Comparison of ENCODE assay signal across 8 cellular contexts in the genomic region with DNA sequence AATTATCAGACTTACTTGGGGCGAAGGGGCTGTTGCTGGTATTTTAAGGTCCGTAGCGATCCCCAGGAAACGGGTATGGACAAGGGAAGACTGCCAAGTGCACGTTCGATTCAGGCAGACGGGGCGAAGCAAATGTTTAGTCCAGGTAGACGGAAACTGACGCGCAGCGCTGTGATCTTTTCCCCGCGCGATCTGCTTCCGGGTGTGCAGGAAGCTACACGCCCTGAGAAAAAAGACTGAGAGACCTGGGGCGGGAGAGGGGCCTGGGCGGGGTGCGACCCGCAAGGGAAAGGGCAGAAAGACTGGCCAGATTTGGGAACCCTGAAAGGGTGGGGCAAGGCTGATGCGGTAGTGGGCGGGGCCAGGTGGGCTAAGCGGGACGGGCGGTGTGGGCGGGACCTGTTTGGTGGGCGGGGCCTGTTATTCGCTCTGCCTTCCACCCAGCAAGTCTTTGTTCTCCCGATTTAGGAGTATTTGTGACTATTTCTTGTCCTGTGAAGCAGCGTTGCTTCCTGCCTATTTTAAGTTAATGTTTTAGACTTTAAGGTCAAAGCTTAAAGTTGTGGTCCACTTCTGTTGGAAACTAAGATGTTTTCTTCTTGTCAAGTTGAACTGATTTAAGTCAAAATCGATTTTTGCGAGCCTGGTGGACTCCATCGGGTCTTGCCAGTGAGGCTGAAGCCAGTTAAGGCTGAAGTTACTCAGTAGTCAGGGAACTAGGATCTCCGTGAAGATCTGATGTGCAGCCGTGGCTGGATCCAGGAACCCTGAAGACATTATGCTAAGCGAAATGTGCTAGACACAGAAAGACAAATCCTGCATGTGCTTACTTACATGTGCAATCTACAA. TPM values are rescaled to one million over a fixed set of nuclear protein-coding genes. Genes with fewer than 3 reads are reported as not detected.
DNase-seq lines count a peak whose midpoint lies in the region; ATAC-seq and TF ChIP-seq lines count a peak whose summit lies in the region.

TSS of gene ZNF836 (minus strand) at position 301 of the 849 bp plus-strand sequence. CDS start 3,549 bp downstream, outside the sequence.

- WGBS in gastroesophageal sphincter (ENCODE audit: low coverage in 1 of 2), 2 donors, result 4 to 10% methylated on average over 17 to 26 of the region's 37 CpGs

- H3K27ac ChIP-seq in gastroesophageal sphincter (peak within 1 kb of the TSS; percentile 74 to 90 (median 85)), neutrophil (peak within 1 kb of the TSS; percentile 81), subcutaneous abdominal adipose tissue (ENCODE audit: low read depth, low read length) (peak within 1 kb of the TSS; percentile 77)

- TF ChIP-seq EP300 in gastroesophageal sphincter (IDR thresholded peaks at IDR 0.05), result no peak

- ATAC-seq in GM21390 (IDR thresholded peaks at IDR 0.05; ENCODE audit: unreplicated experiment), result peak; percentile 73
- peak; percentile 95 for ATAC-seq in gastroesophageal sphincter

- TF ChIP-seq CTCF in CD14-positive monocyte (IDR thresholded peaks at IDR 0.05) (no peak), gastroesophageal sphincter (IDR thresholded peaks at IDR 0.05) (no peak), neutrophil (IDR thresholded peaks at IDR 0.05) (no peak)

- H3K9me3 ChIP-seq in gastroesophageal sphincter (no peaks in the 10 kb centered on the region), neutrophil (no peaks in the 10 kb centered on the region), subcutaneous abdominal adipose tissue (ENCODE audit: control insufficient read depth in 5 of 5, low read length in 5 of 5) (no peaks in the 10 kb centered on the region)

- TF ChIP-seq POLR2A in gastroesophageal sphincter (IDR thresholded peaks at IDR 0.05), result peak in 1 of 2 donors; percentile 21

- peaks cover 26 to 28% of the 10 kb centered on the region in 2 donors for H3K36me3 Mint-ChIP-seq in CD14-positive monocyte

- H3K9ac ChIP-seq in subcutaneous abdominal adipose tissue (ENCODE audit: low read length in 5 of 5), result peak within 1 kb of the TSS; percentile 80 to 99 (median 94)

- H3K4me1 ChIP-seq in gastroesophageal sphincter (peaks cover 0 to 27% (median 5%) of the 10 kb centered on the region in 3 donors), neutrophil (ENCODE audit: control insufficient read depth in 1 of 2, insufficient read depth in 1 of 2, low read depth in 1 of 2, low read length in 1 of 2) (peaks cover 9 to 15% of the 10 kb centered on the region in 2 experiments), subcutaneous abdominal adipose tissue (ENCODE audit: control insufficient read depth in 5 of 5, insufficient read depth in 5 of 5, low read length in 5 of 5) (peaks cover 4 to 20% (median 19%) of the 10 kb centered on the region in 5 donors)

- H3K9me3 Mint-ChIP-seq in CD14-positive monocyte, result peaks cover 7 to 59% (median 26%) of the 10 kb centered on the region in 7 donors

- H3K27me3 ChIP-seq in gastroesophageal sphincter, result no peaks in the 10 kb centered on the region
- no peaks in the 10 kb centered on the region for H3K27me3 ChIP-seq in neutrophil
- no peaks in the 10 kb centered on the region for H3K27me3 ChIP-seq in subcutaneous abdominal adipose tissue (ENCODE audit: control insufficient read depth in 5 of 5, insufficient read depth in 4 of 5, low read length in 5 of 5)

- H3K4me3 Mint-ChIP-seq in CD14-positive monocyte, result peak within 1 kb of the TSS; percentile 99 to 100

- peaks cover 5 to 11% (median 5%) of the 10 kb centered on the region in 3 donors for H3K27me3 Mint-ChIP-seq in CD14-positive monocyte (ENCODE audit: low read depth in 3 of 3)

- peak within 1 kb of the TSS; percentile 85 to 90 for H3K4me3 ChIP-seq in gastroesophageal sphincter
- peak within 1 kb of the TSS; percentile 77 to 99 for H3K4me3 ChIP-seq in neutrophil (ENCODE audit: low read depth in 1 of 2, low read length in 1 of 2)
- peak within 1 kb of the TSS; percentile 93 to 100 (median 100) for H3K4me3 ChIP-seq in subcutaneous abdominal adipose tissue (ENCODE audit: low read depth in 1 of 5, low read length in 5 of 5)

- H3K27ac Mint-ChIP-seq in CD14-positive monocyte, result peak within 1 kb of the TSS; percentile 89 to 96 (median 94)

- in situ Hi-C loops in SK-MEL-5 (cut with HindIII; ENCODE audit: low pct_unique_long_range_greater_than_20kb, low sequenced_read_pairs), result no loop called here

- intact Hi-C loops in CD14-positive monocyte (cut with micrococcal nuclease), result loop anchor here in 1 of 2 donors (2.0 kb wide), 1 partner anchor 33 kb away; the partner anchor contains the start of gene ZNF616

- H3K36me3 ChIP-seq in gastroesophageal sphincter (peaks cover 0 to 30% of the 10 kb centered on the region in 2 donors), neutrophil (peaks cover 27% of the 10 kb centered on the region), subcutaneous abdominal adipose tissue (ENCODE audit: control insufficient read depth in 5 of 5, insufficient read depth in 5 of 5, low read length in 5 of 5) (peaks cover 0 to 14% (median 11%) of the 10 kb centered on the region in 5 donors)

- H3K4me1 Mint-ChIP-seq in CD14-positive monocyte, result peaks cover 20% of the 10 kb centered on the region

- peak; percentile 84 for DNase-seq in CD14-positive monocyte (ENCODE audit: low spot score)
- DNase-seq in M059J (ENCODE audit: low read depth), result peak; percentile 78
- DNase-seq in SK-MEL-5 (ENCODE audit: low read depth, low spot score), result peak; percentile 63
- peak; percentile 55 to 89 (median 73) for DNase-seq in activated naive CD4-positive, alpha-beta T cell (lab: John Stamatoyannopoulos, UW)

RNA-seq across cellular contexts. Expression of gene ZNF836, which starts in this region (rescaled TPM):
- polyA plus RNA-seq in CD14-positive monocyte, result 1 to 10 TPM; 2.3 to 2.6 TPM
- total RNA-seq in M059J (2014; rRNA removed; shearing (Covaris generic)), result 12.0 and 12.8 TPM in 2 replicates
- total RNA-seq in SK-MEL-5 (2014; rRNA removed; shearing (Covaris generic)), result 2.2 and 4.6 TPM in 2 replicates
- polyA plus RNA-seq in SK-MEL-5 (2015; cell fraction: cytosol; rRNA removed), result 0.20 and 2.7 TPM in 2 replicates
- polyA plus RNA-seq in SK-MEL-5 (2015; cell fraction: nucleus; rRNA removed), result 3.1 and 9.0 TPM in 2 replicates
- total RNA-seq in gastroesophageal sphincter, result 10 to 100 TPM in 2 of 4 donors, 1 to 10 TPM in 2; 5.7 to 27.9 (median 12.6) TPM

Comparison
In these comparisons a context has a peak if more than half of its experiments do, and no peak if none do; other contexts are left out.
1. Peak in every context shown above with its lines: DNase-seq, ATAC-seq, H3K4me3 ChIP-seq and H3K27ac ChIP-seq.